ENCODE assay signal across 14 cellular contexts in genomic region chr9:38334234-38334633, GRCh38. TPM values are rescaled to one million over a fixed set of nuclear protein-coding genes. Genes with fewer than 3 reads are reported as not detected.
A peak's percentile ranks its signal among the peaks of the same experiment; 100 is the strongest.
DNase-seq lines count a peak whose midpoint lies in the region; ATAC-seq and TF ChIP-seq lines count a peak whose summit lies in the region.
"Had no signal": no experiment of that assay in that cellular context is flagged by ENCODE, and none has a peak within 500 bp of the region (broad histone marks: within the 10 kb centered on the region; RNA-seq: fewer than 3 reads in every experiment).

No MANE protein-coding gene starts in this region.

- H3K36me3 Mint-ChIP-seq in H9 (ENCODE audit: insufficient read depth in 1 of 3, low read depth in 3 of 3): no peaks in the 10 kb centered on the region

- H3K9me3 ChIP-seq in H9 (ENCODE audit: control insufficient read depth, low read depth, low read length): no peaks in the 10 kb centered on the region
- H3K9me3 ChIP-seq in liver (ENCODE audit: control insufficient read depth in 4 of 4, low read length in 3 of 4): no peaks in the 10 kb centered on the region
- H3K9me3 ChIP-seq: MG63, vagina had no signal

- 0 out of 2 replicates have a peak, but pooled peaks cover 1% of the 10 kb centered on the region for H3K27me3 ChIP-seq in H9 (ENCODE audit: insufficient read depth, low read length)
- no peaks in the 10 kb centered on the region for H3K27me3 ChIP-seq in liver (ENCODE audit: control insufficient read depth in 4 of 4, insufficient read depth in 4 of 4, low read length in 3 of 4)
- H3K27me3 ChIP-seq: vagina had no signal

- no peaks in the 10 kb centered on the region for H3K23me2 ChIP-seq in H9 (ENCODE audit: insufficient read length, low read depth, low read length, poor library complexity, severe bottlenecking)

- H3K4me1 ChIP-seq in H9 (ENCODE audit: insufficient read depth, low read length): 0 out of 2 replicates have a peak, but pooled peaks cover 5% of the 10 kb centered on the region
- H3K4me1 ChIP-seq in liver (ENCODE audit: control insufficient read depth in 4 of 4, insufficient read depth in 4 of 4, low read length in 3 of 4): peaks cover 0 to 6% (median 3%) of the 10 kb centered on the region in 4 donors
- H3K4me1 ChIP-seq: vagina had no signal

- H3K79me1 ChIP-seq in H9 (ENCODE audit: insufficient read depth, low read depth, low read length, poor library complexity, severe bottlenecking): no peaks in the 10 kb centered on the region

- DNase-seq in COLO668 (lab: John Stamatoyannopoulos, UW; ENCODE audit: unreplicated experiment) (peak; percentile 22), H9 (no peak), astrocyte of the cerebellum (ENCODE audit: low read depth) (no peak), omental fat pad (ENCODE audit: low spot score) (no peak)
- DNase-seq in activated CD4-positive, alpha-beta T cell treated with anti-CD3 and anti-CD28 coated beads for 1 hour: no peak
- DNase-seq: activated CD4-positive, alpha-beta T cell treated with anti-CD3 and anti-CD28 coated beads for 36 hours; activated naive CD4-positive, alpha-beta T cell treated with Interleukin-2 at 50 U/mL for 16 hours; effector CD8-positive, alpha-beta T cell; kidney; MG63 had no signal

- H4K8ac ChIP-seq in H9 (replicated peaks; ENCODE audit: insufficient read length, low read depth, low read length): no peak overlapping the region

- no peak overlapping the region for H3T11ph ChIP-seq in H9 (ENCODE audit: low read length)

- H2BK120ac ChIP-seq in H9 (ENCODE audit: low read depth, low read length, poor library complexity, severe bottlenecking): no peak overlapping the region

- no peak overlapping the region for H2BK12ac ChIP-seq in H9 (ENCODE audit: insufficient read length, low read depth, low read length)

- no peak overlapping the region for H4K5ac ChIP-seq in H9 (ENCODE audit: insufficient read length, low read depth, low read length)

- no peaks in the 10 kb centered on the region for H3K36me3 ChIP-seq in liver (ENCODE audit: control insufficient read depth in 4 of 4, insufficient read depth in 3 of 4, low read depth in 1 of 4, low read length in 3 of 4)
- H3K36me3 ChIP-seq: MG63, vagina had no signal

- H3K23ac ChIP-seq in H9 (ENCODE audit: insufficient read length, low read depth, low read length): no peak overlapping the region

- no peak overlapping the region for H3K4ac ChIP-seq in H9 (ENCODE audit: low read depth, low read length)

- no peak overlapping the region for H3K4me3 ChIP-seq in astrocyte of the cerebellum (ENCODE audit: low read depth, low read length)
- no peak overlapping the region for H3K4me3 ChIP-seq in liver (ENCODE audit: low read depth in 1 of 3, low read length in 3 of 3)
- H3K4me3 ChIP-seq: MG63, vagina had no signal

- in situ Hi-C loops in astrocyte of the cerebellum (cut with HindIII; ENCODE audit: low sequenced_read_pairs): loop anchor here (25.0 kb wide), 1 partner anchor 222 kb away; no protein-coding TSS in a partner anchor

- H2AK5ac ChIP-seq in H9 (ENCODE audit: insufficient read length, low read length): no peak overlapping the region

- H3K9ac ChIP-seq in H9 (ENCODE audit: extremely low read depth, insufficient read length, low read length): no peak overlapping the region
- no peak overlapping the region for H3K9ac ChIP-seq in liver (ENCODE audit: low read depth in 1 of 2, low read length in 2 of 2)

- TF ChIP-seq CTCF in H9 (conservative IDR thresholded peaks at IDR 0.05) (peak; percentile 77), astrocyte of the cerebellum (IDR thresholded peaks at IDR 0.05; ENCODE audit: low read depth, low read length, missing control alignments) (peak; percentile 27), liver (IDR thresholded peaks at IDR 0.05; ENCODE audit: low read depth, low read length, missing input control) (peak; percentile 30), omental fat pad (IDR thresholded peaks at IDR 0.05) (no peak)

- peaks cover 34 to 60% of the 10 kb centered on the region in 2 experiments for H3K4me1 Mint-ChIP-seq in H9
- H3K4me1 Mint-ChIP-seq: activated CD4-positive, alpha-beta T cell treated with anti-CD3 and anti-CD28 coated beads for 36 hours had no signal

- no CpG with 5 or more reads among the region's 3 CpGs for WGBS in H9 (ENCODE audit: extremely low coverage, insufficient read length, low lambda C conversion rate)
- WGBS in liver: 36% methylated on average over 3 of the region's 3 CpGs

- no peak overlapping the region for H3K27ac ChIP-seq in H9 (ENCODE audit: insufficient read length, low read depth, low read length)
- no peak overlapping the region for H3K27ac ChIP-seq in liver (ENCODE audit: low read depth in 1 of 2, low read length in 2 of 2)
- H3K27ac ChIP-seq: vagina had no signal

- peak; percentile 53 to 67 for TF ChIP-seq RAD21 in liver (IDR thresholded peaks at IDR 0.05)

- H4K91ac ChIP-seq in H9 (ENCODE audit: insufficient read length, low read depth, low read length): no peak overlapping the region

- H3K27ac Mint-ChIP-seq in H9: no peak overlapping the region
- H3K27ac Mint-ChIP-seq: activated CD4-positive, alpha-beta T cell treated with anti-CD3 and anti-CD28 coated beads for 36 hours had no signal

- no peak overlapping the region for H3K4me2 ChIP-seq in H9 (ENCODE audit: insufficient read depth, insufficient read length, low read length)

- no peak overlapping the region for H2BK20ac ChIP-seq in H9 (ENCODE audit: low read depth, low read length, poor library complexity, severe bottlenecking)

- ATAC-seq in omental fat pad (ENCODE audit: low FRiP score): no peak
- no peak for ATAC-seq in HG03095 (IDR thresholded peaks at IDR 0.05; ENCODE audit: unreplicated experiment)
- ATAC-seq in HG03139 (IDR thresholded peaks at IDR 0.05; ENCODE audit: unreplicated experiment): no peak
- ATAC-seq: activated CD4-positive, alpha-beta T cell treated with anti-CD3 and anti-CD28 coated beads for 36 hours had no signal

- no peak overlapping the region for H2AFZ ChIP-seq in H9 (ENCODE audit: low read length)

- no peaks in the 10 kb centered on the region for H3K9me3 Mint-ChIP-seq in H9

- no peak overlapping the region for H2BK5ac ChIP-seq in H9 (ENCODE audit: insufficient read length, low read length)

- H2BK15ac ChIP-seq in H9 (ENCODE audit: low read depth, low read length): no peak overlapping the region

- no peak overlapping the region for H3K56ac ChIP-seq in H9 (ENCODE audit: insufficient read length, low read depth, low read length)

- no peak overlapping the region for H3K4me3 Mint-ChIP-seq in H9
- H3K4me3 Mint-ChIP-seq: activated CD4-positive, alpha-beta T cell treated with anti-CD3 and anti-CD28 coated beads for 36 hours had no signal

- peaks cover 22% of the 10 kb centered on the region for H3K27me3 Mint-ChIP-seq in H9 (ENCODE audit: low read depth)
- H3K27me3 Mint-ChIP-seq: activated CD4-positive, alpha-beta T cell treated with anti-CD3 and anti-CD28 coated beads for 36 hours had no signal

- H3K14ac ChIP-seq in H9 (ENCODE audit: insufficient read depth, low read length): no peak overlapping the region

- H4K20me1 ChIP-seq in H9 (ENCODE audit: control insufficient read depth, insufficient read depth, insufficient read length): no peaks in the 10 kb centered on the region

- H3K18ac ChIP-seq in H9 (ENCODE audit: insufficient read length, low read depth, low read length): no peak overlapping the region

- no peaks in the 10 kb centered on the region for H3K79me2 ChIP-seq in H9 (ENCODE audit: insufficient read depth, low read length)

TF ChIP-seq in liver, 16 proteins besides CTCF, POLR2A, EP300 and RAD21:
- TF ChIP-seq NR2F2 (IDR thresholded peaks at IDR 0.05): peak; percentile 21
- no peak for TF ChIP-seq REST (IDR thresholded peaks at IDR 0.05)

RNA-seq across cellular contexts. Expression of gene ALDH1B1, which starts 58.3 kb away (rescaled TPM):
- total RNA-seq in H9 (2021) (49.6 and 51.5 TPM in 2 replicates), liver (10 to 100 TPM; 18.9 to 57.0 TPM), omental fat pad (10 to 100 TPM; 12.0 to 28.0 (median 21.1) TPM)
- 10 to 100 TPM; 48.2 to 73.9 TPM for polyA plus RNA-seq in liver

Comparison
In these comparisons a context has a peak if more than half of its experiments do, and no peak if none do; other contexts are left out.
1. CTCF ChIP-seq: peak in H9 (single experiment), astrocyte of the cerebellum (single experiment) and liver (single experiment); none in omental fat pad (0 of 3).